Comparison of ENCODE assay signal across 17 cellular contexts in genomic region chr1:232227171-232227740, GRCh38.
DNase-seq lines count a peak whose midpoint lies in the region; TF ChIP-seq lines count a peak whose summit lies in the region.
"Had no signal": no experiment of that assay in that cellular context is flagged by ENCODE, and none has a peak within 500 bp of the region (broad histone marks: within the 10 kb centered on the region; RNA-seq: fewer than 3 reads in every experiment).

No MANE protein-coding gene starts in this region.

- no peaks in the 10 kb centered on the region for H3K9me3 ChIP-seq in NT2/D1 (ENCODE audit: insufficient read depth, low read length)
- H3K9me3 ChIP-seq: gastroesophageal sphincter, suprapubic skin had no signal

- TF ChIP-seq CTCF in dorsolateral prefrontal cortex (IDR thresholded peaks at IDR 0.05 in 54 of 56, conservative IDR thresholded peaks at IDR 0.05 in 2 of 56; ENCODE audit: low read depth in 1 of 56, partially characterized antibody in 56 of 56): no peak

- no peak overlapping the region for H3K27ac ChIP-seq in dorsolateral prefrontal cortex
- H3K27ac ChIP-seq: gastroesophageal sphincter, HL-60, suprapubic skin had no signal

- no peak overlapping the region for H3K9ac ChIP-seq in NT2/D1 (ENCODE audit: insufficient read length, low read depth)

- H3K27me3 ChIP-seq in NT2/D1 (ENCODE audit: insufficient read depth, insufficient read length): peaks cover 5% of the 10 kb centered on the region
- peaks cover 0 to 6% (median 0%) of the 10 kb centered on the region in 45 donors for H3K27me3 ChIP-seq in dorsolateral prefrontal cortex
- H3K27me3 ChIP-seq: gastroesophageal sphincter, suprapubic skin had no signal

- DNase-seq in NCI-H1092 treated with DMSO at 0.1 percent for 48 hours (lab: John Stamatoyannopoulos, UW) (peak; percentile 63), NCI-H1092 (lab: John Stamatoyannopoulos, UW) (no peak), NCI-H1694 (lab: John Stamatoyannopoulos, UW) (peak; percentile 73), NT2/D1 (ENCODE audit: low read depth, low spot score) (peak; percentile 77), iPS-NIHi11 (ENCODE audit: low spot score) (peak; percentile 17), dorsolateral prefrontal cortex (no peak), iPS-NIHi7 (ENCODE audit: extremely low spot score) (no peak), Ammon's horn (ENCODE audit: low spot score) (no peak)
- DNase-seq: activated CD8-positive, alpha-beta memory T cell treated with anti-CD3 and anti-CD28 coated beads, Interleukin-2, amount 50 U/mL, for 4 hours; CD8-positive, alpha-beta memory T cell; immature natural killer cell; KG1; NCI-H226; stimulated activated CD4-positive, alpha-beta T cell treated with anti-CD3 and anti-CD28 coated beads, Interleukin-2, amount 100 ng/mL, for 24 hours had no signal

- H3K36me3 ChIP-seq in NT2/D1 (ENCODE audit: insufficient read depth, insufficient read length, low read length): no peaks in the 10 kb centered on the region
- H3K36me3 ChIP-seq: gastroesophageal sphincter, suprapubic skin had no signal

- no peak overlapping the region for H3K4me3 ChIP-seq in NT2/D1 (ENCODE audit: insufficient read length, low read depth)
- no peak overlapping the region for H3K4me3 ChIP-seq in dorsolateral prefrontal cortex
- H3K4me3 ChIP-seq: gastroesophageal sphincter, suprapubic skin had no signal

- intact Hi-C loops in dorsolateral prefrontal cortex (cut with DNase I): no loop called here

- H3K4me1 ChIP-seq in NT2/D1 (ENCODE audit: insufficient read depth, insufficient read length): peaks cover 2% of the 10 kb centered on the region

Comparison
In these comparisons a context has a peak if more than half of its experiments do, and no peak if none do; other contexts are left out.
1. DNase-seq: peak in NCI-H1092 treated with DMSO at 0.1 percent for 48 hours (single experiment), NCI-H1694 (single experiment), NT2/D1 (single experiment) and iPS-NIHi11 (single experiment); none in NCI-H1092 (single experiment), dorsolateral prefrontal cortex (0 of 10), iPS-NIHi7 (single experiment) and Ammon's horn (single experiment).